ENCODE assay signal across 25 cellular contexts in genomic region chr10:126673565-126673964, GRCh38. TPM values are rescaled to one million over a fixed set of nuclear protein-coding genes. Genes with fewer than 3 reads are reported as not detected.
"Had no signal": no experiment of that assay in that cellular context is flagged by ENCODE, and none has a peak within 500 bp of the region (broad histone marks: within the 10 kb centered on the region; RNA-seq: fewer than 3 reads in every experiment).

No MANE protein-coding gene starts in this region.

- H3K4me1 ChIP-seq: sigmoid colon, upper lobe of left lung had no signal

- H3K36me3 ChIP-seq: sigmoid colon, upper lobe of left lung had no signal

- ATAC-seq: activated CD4-positive, CD25-positive, alpha-beta regulatory T cell treated with anti-CD3 and anti-CD28 coated beads, Interleukin-2, amount 50 U/mL, for 24 hours; activated CD8-positive, alpha-beta memory T cell treated with anti-CD3 and anti-CD28 coated beads, Interleukin-2, amount 10 ng/mL, durations not matched to agents 7 days and 5 days; left colon; mucosa of descending colon; stimulated activated naive B cell treated with anti-CD40 and anti-IgM and Interleukin-4, amounts not matched to agents 10 μg/mL and 1 μg/mL and 100 μg/mL, for 72 hours had no signal

- H3K27me3 ChIP-seq: sigmoid colon, upper lobe of left lung had no signal

- H3K4me3 ChIP-seq: mucosa of descending colon, sigmoid colon, upper lobe of left lung had no signal

- DNase-seq: activated CD4-positive, alpha-beta memory T cell treated with anti-CD3 and anti-CD28 coated beads, Interleukin-2, amount 10 ng/mL, durations not matched to agents 7 days and 5 days; activated CD4-positive, alpha-beta T cell treated with anti-CD3 and anti-CD28 coated beads, Interleukin-2, amount 10 ng/mL, durations not matched to agents 24 days and 14 days; activated CD8-positive, alpha-beta memory T cell treated with anti-CD3 and anti-CD28 coated beads, Interleukin-2, amount 10 ng/mL, durations not matched to agents 7 days and 5 days; activated effector memory CD4-positive, alpha-beta T cell treated with anti-CD3 and anti-CD28 coated beads, Interleukin-2, amount 50 U/mL, for 16 hours; activated naive CD4-positive, alpha-beta T cell treated with anti-CD3 and anti-CD28 coated beads, Interleukin-2, amount 10 ng/mL, durations not matched to agents 7 days and 5 days; activated T-cell treated with anti-CD3 and anti-CD28 coated beads for 4 hours; effector memory CD4-positive, alpha-beta T cell; foreskin melanocyte; glutamatergic neuron; islet precursor cell; left colon; mesendoderm; mucosa of descending colon; naive B cell; retina; sigmoid colon; stimulated activated CD4-positive, alpha-beta T cell treated with anti-CD3 and anti-CD28 coated beads, Interleukin-2, amount 100 ng/mL, for 48 hours; stimulated activated CD8-positive, alpha-beta memory T cell treated with anti-CD3 and anti-CD28 coated beads, Interleukin-4, amount 100 ng/mL, for 48 hours; stimulated activated naive B cell treated with anti-CD40 and anti-IgM and Interleukin-4, amounts not matched to agents 10 μg/mL and 1 μg/mL and 100 μg/mL, for 72 hours; upper lobe of left lung had no signal

- H3K9me3 ChIP-seq: mucosa of descending colon, sigmoid colon, upper lobe of left lung had no signal

RNA-seq across cellular contexts. Expression of gene C10orf90, which starts 3.1 kb away (rescaled TPM):
- total RNA-seq: activated CD4-positive, alpha-beta memory T cell treated with anti-CD3 and anti-CD28 coated beads, Interleukin-2, amount 10 ng/mL, durations not matched to agents 7 days and 5 days; activated CD4-positive, alpha-beta T cell treated with anti-CD3 and anti-CD28 coated beads, Interleukin-2, amount 10 ng/mL, durations not matched to agents 24 days and 14 days; activated CD8-positive, alpha-beta memory T cell treated with anti-CD3 and anti-CD28 coated beads, Interleukin-2, amount 10 ng/mL, durations not matched to agents 7 days and 5 days; cerebellum; progenitor cell of endocrine pancreas; T-helper 2 cell treated with Interferon-gamma antibody and Interleukin-4, amounts not matched to agents 100 ng/mL and 5 ng/mL, for 36 hours had no signal
- polyA plus RNA-seq: neural cell had no signal
